Comparison of ENCODE assay signal across 8 cellular contexts in genomic region chr1:17540255-17541001, GRCh38. TPM values are rescaled to one million over a fixed set of nuclear protein-coding genes. Genes with fewer than 3 reads are reported as not detected.
A peak's percentile ranks its signal among the peaks of the same experiment; 100 is the strongest.
DNase-seq lines count a peak whose midpoint lies in the region; ATAC-seq and FAIRE-seq lines count a peak whose summit lies in the region.

No MANE protein-coding gene starts in this region.

- H3K4me1 Mint-ChIP-seq in effector memory CD8-positive, alpha-beta T cell (ENCODE audit: low read depth in 2 of 2) = peaks cover 6 to 11% of the 10 kb centered on the region in 2 donors
- peaks cover 6% of the 10 kb centered on the region for H3K4me1 Mint-ChIP-seq in activated CD4-positive, alpha-beta T cell treated with anti-CD3 and anti-CD28 coated beads, Interleukin-2, amount 10 ng/mL, durations not matched to agents 7 days and 5 days
- H3K4me1 Mint-ChIP-seq in activated CD8-positive, alpha-beta T cell treated with anti-CD3 and anti-CD28 coated beads, Interleukin-2, amount 10 ng/mL, durations not matched to agents 7 days and 5 days (ENCODE audit: low read depth) = peaks cover 9% of the 10 kb centered on the region

- POLR2A ChIA-PET in activated CD4-positive, alpha-beta T cell treated with anti-CD3 and anti-CD28 coated beads, Interleukin-2, amount 10 ng/mL, durations not matched to agents 7 days and 5 days (lab: Charles Lee) = no interaction called here
- POLR2A ChIA-PET in activated CD8-positive, alpha-beta T cell treated with anti-CD3 and anti-CD28 coated beads, Interleukin-2, amount 10 ng/mL, durations not matched to agents 7 days and 5 days (lab: Charles Lee) = interaction anchor here (0.5 kb wide), 1 partner anchor 76 kb away, joined by 3 read pairs; no protein-coding TSS in a partner anchor

- peaks cover 0 to 4% (median 0%) of the 10 kb centered on the region in 11 experiments; a peak in 1 of 22 replicates for H3K36me3 ChIP-seq in BLaER1 treated with 17β-estradiol and CSF1 and Interleukin-3, amounts not matched to agents 10 nM and 100 nM

- H3K9ac ChIP-seq in BLaER1 treated with 17β-estradiol and CSF1 and Interleukin-3, amounts not matched to agents 10 nM and 100 nM = peak overlapping the region; percentile 91 to 98 (median 95)

- H3K9me3 ChIP-seq in BLaER1 treated with 17β-estradiol and CSF1 and Interleukin-3, amounts not matched to agents 10 nM and 100 nM (replicated peaks in 1 of 11) = no peaks in the 10 kb centered on the region

- no peaks in the 10 kb centered on the region for H3K9me3 Mint-ChIP-seq in effector memory CD8-positive, alpha-beta T cell
- no peaks in the 10 kb centered on the region for H3K9me3 Mint-ChIP-seq in activated CD4-positive, alpha-beta T cell treated with anti-CD3 and anti-CD28 coated beads, Interleukin-2, amount 10 ng/mL, durations not matched to agents 7 days and 5 days
- H3K9me3 Mint-ChIP-seq in activated CD8-positive, alpha-beta T cell treated with anti-CD3 and anti-CD28 coated beads, Interleukin-2, amount 10 ng/mL, durations not matched to agents 7 days and 5 days (ENCODE audit: insufficient read depth) = no peaks in the 10 kb centered on the region

- H3K4me1 ChIP-seq in BLaER1 treated with 17β-estradiol and CSF1 and Interleukin-3, amounts not matched to agents 10 nM and 100 nM = peaks cover 35 to 72% (median 57%) of the 10 kb centered on the region in 10 experiments

- peaks cover 64 to 79% of the 10 kb centered on the region in 2 donors for H3K27me3 Mint-ChIP-seq in effector memory CD8-positive, alpha-beta T cell
- peaks cover 35% of the 10 kb centered on the region for H3K27me3 Mint-ChIP-seq in activated CD4-positive, alpha-beta T cell treated with anti-CD3 and anti-CD28 coated beads, Interleukin-2, amount 10 ng/mL, durations not matched to agents 7 days and 5 days
- H3K27me3 Mint-ChIP-seq in activated CD8-positive, alpha-beta T cell treated with anti-CD3 and anti-CD28 coated beads, Interleukin-2, amount 10 ng/mL, durations not matched to agents 7 days and 5 days (ENCODE audit: low read depth) = peaks cover 35% of the 10 kb centered on the region

- CTCF ChIA-PET in activated CD4-positive, alpha-beta T cell treated with anti-CD3 and anti-CD28 coated beads, Interleukin-2, amount 10 ng/mL, durations not matched to agents 7 days and 5 days (lab: Charles Lee) = interaction anchor here (0.6 to 1.8 kb wide), 2 partner anchors 10 to 12 kb away, joined by 3 to 4 read pairs; no protein-coding TSS in a partner anchor
- CTCF ChIA-PET in activated CD8-positive, alpha-beta T cell treated with anti-CD3 and anti-CD28 coated beads, Interleukin-2, amount 10 ng/mL, durations not matched to agents 7 days and 5 days (lab: Charles Lee) = no interaction called here

- H3K27me3 ChIP-seq in BLaER1 treated with 17β-estradiol and CSF1 and Interleukin-3, amounts not matched to agents 10 nM and 100 nM = no peaks in the 10 kb centered on the region; a peak in 1 of 22 replicates

- ATAC-seq in effector memory CD8-positive, alpha-beta T cell (replicated peaks) = no peak
- ATAC-seq in activated CD8-positive, alpha-beta T cell treated with anti-CD3 and anti-CD28 coated beads, Interleukin-2, amount 10 ng/mL, durations not matched to agents 7 days and 5 days = no peak

- peak overlapping the region; percentile 38 to 67 for H3K4me3 Mint-ChIP-seq in effector memory CD8-positive, alpha-beta T cell
- H3K4me3 Mint-ChIP-seq in activated CD4-positive, alpha-beta T cell treated with anti-CD3 and anti-CD28 coated beads, Interleukin-2, amount 10 ng/mL, durations not matched to agents 7 days and 5 days = no peak overlapping the region
- H3K4me3 Mint-ChIP-seq in activated CD8-positive, alpha-beta T cell treated with anti-CD3 and anti-CD28 coated beads, Interleukin-2, amount 10 ng/mL, durations not matched to agents 7 days and 5 days = no peak overlapping the region

- H3K4me2 ChIP-seq in BLaER1 treated with 17β-estradiol and CSF1 and Interleukin-3, amounts not matched to agents 10 nM and 100 nM = peak overlapping the region; percentile 80 to 99 (median 97)

- peak overlapping the region; percentile 87 to 96 (median 92) for H3K4me3 ChIP-seq in BLaER1 treated with 17β-estradiol and CSF1 and Interleukin-3, amounts not matched to agents 10 nM and 100 nM

- H3K36me3 Mint-ChIP-seq in effector memory CD8-positive, alpha-beta T cell (ENCODE audit: insufficient read depth) = no peaks in the 10 kb centered on the region
- H3K36me3 Mint-ChIP-seq in activated CD4-positive, alpha-beta T cell treated with anti-CD3 and anti-CD28 coated beads, Interleukin-2, amount 10 ng/mL, durations not matched to agents 7 days and 5 days (ENCODE audit: low read depth) = no peaks in the 10 kb centered on the region
- H3K36me3 Mint-ChIP-seq in activated CD8-positive, alpha-beta T cell treated with anti-CD3 and anti-CD28 coated beads, Interleukin-2, amount 10 ng/mL, durations not matched to agents 7 days and 5 days (ENCODE audit: low read depth) = no peaks in the 10 kb centered on the region

- peaks cover 1 to 34% (median 9%) of the 10 kb centered on the region in 11 experiments; a peak in 17 of 22 replicates for H4K20me1 ChIP-seq in BLaER1 treated with 17β-estradiol and CSF1 and Interleukin-3, amounts not matched to agents 10 nM and 100 nM

- H3K27ac Mint-ChIP-seq in effector memory CD8-positive, alpha-beta T cell = no peak overlapping the region
- no peak overlapping the region for H3K27ac Mint-ChIP-seq in activated CD4-positive, alpha-beta T cell treated with anti-CD3 and anti-CD28 coated beads, Interleukin-2, amount 10 ng/mL, durations not matched to agents 7 days and 5 days
- no peak overlapping the region for H3K27ac Mint-ChIP-seq in activated CD8-positive, alpha-beta T cell treated with anti-CD3 and anti-CD28 coated beads, Interleukin-2, amount 10 ng/mL, durations not matched to agents 7 days and 5 days

- peak overlapping the region; percentile 81 to 95 (median 91) for H3K27ac ChIP-seq in BLaER1 treated with 17β-estradiol and CSF1 and Interleukin-3, amounts not matched to agents 10 nM and 100 nM

- peak; percentile 47 for DNase-seq in NCI-H2227 treated with DMSO at 0.1 percent for 48 hours (lab: John Stamatoyannopoulos, UW)
- DNase-seq in effector memory CD8-positive, alpha-beta T cell = no peak
- DNase-seq in midbrain (lab: John Stamatoyannopoulos, UW) = peak; percentile 50
- no peak for DNase-seq in activated gamma-delta T cell (lab: John Stamatoyannopoulos, UW)
- no peak for DNase-seq in activated CD4-positive, alpha-beta T cell treated with anti-CD3 and anti-CD28 coated beads, Interleukin-2, amount 10 ng/mL, durations not matched to agents 7 days and 5 days
- DNase-seq in activated CD8-positive, alpha-beta T cell treated with anti-CD3 and anti-CD28 coated beads, Interleukin-2, amount 10 ng/mL, durations not matched to agents 7 days and 5 days = no peak
- DNase-seq in HTR-8/SVneo (ENCODE audit: insufficient read length, low spot score) = no peak

- no peak for FAIRE-seq in HTR-8/SVneo (lab: Jason Lieb, UNC)

RNA-seq across cellular contexts. Expression of gene ARHGEF10L, which starts 0.9 kb away (rescaled TPM):
- total RNA-seq in activated CD4-positive, alpha-beta T cell treated with anti-CD3 and anti-CD28 coated beads, Interleukin-2, amount 10 ng/mL, durations not matched to agents 7 days and 5 days = not detected
- not detected for total RNA-seq in activated CD8-positive, alpha-beta T cell treated with anti-CD3 and anti-CD28 coated beads, Interleukin-2, amount 10 ng/mL, durations not matched to agents 7 days and 5 days

Comparison
In these comparisons a context has a peak if more than half of its experiments do, and no peak if none do; other contexts are left out.
1. DNase-seq: peak in NCI-H2227 treated with DMSO at 0.1 percent for 48 hours (single experiment) and midbrain (single experiment); none in effector memory CD8-positive, alpha-beta T cell (0 of 3), activated gamma-delta T cell (single experiment), activated CD4-positive, alpha-beta T cell treated with anti-CD3 and anti-CD28 coated beads, Interleukin-2, amount 10 ng/mL, durations not matched to agents 7 days and 5 days (single experiment), activated CD8-positive, alpha-beta T cell treated with anti-CD3 and anti-CD28 coated beads, Interleukin-2, amount 10 ng/mL, durations not matched to agents 7 days and 5 days (single experiment) and HTR-8/SVneo (single experiment).
2. H3K4me3 Mint-ChIP-seq: peak in effector memory CD8-positive, alpha-beta T cell (2 of 2); none in activated CD4-positive, alpha-beta T cell treated with anti-CD3 and anti-CD28 coated beads, Interleukin-2, amount 10 ng/mL, durations not matched to agents 7 days and 5 days (single experiment) and activated CD8-positive, alpha-beta T cell treated with anti-CD3 and anti-CD28 coated beads, Interleukin-2, amount 10 ng/mL, durations not matched to agents 7 days and 5 days (single experiment).